Comparison of ENCODE assay signal across 9 cellular contexts in genomic region chr7:91288208-91288824, GRCh38. TPM values are rescaled to one million over a fixed set of nuclear protein-coding genes. Genes with fewer than 3 reads are reported as not detected.
DNase-seq lines count a peak whose midpoint lies in the region; ATAC-seq, FAIRE-seq and TF ChIP-seq lines count a peak whose summit lies in the region.
"Had no signal": no experiment of that assay in that cellular context is flagged by ENCODE, and none has a peak within 500 bp of the region (broad histone marks: within the 10 kb centered on the region; RNA-seq: fewer than 3 reads in every experiment).

No MANE protein-coding gene starts in this region.

- peaks cover 3% of the 10 kb centered on the region for H3K4me1 Mint-ChIP-seq in osteocyte (ENCODE audit: unreplicated experiment)

- POLR2A ChIA-PET in H1 (lab: Charles Lee; ENCODE audit: partially characterized antibody), result no interaction called here

- H3K9ac ChIP-seq in H1 (replicated peaks in 1 of 4; ENCODE audit: extremely low read depth in 1 of 4, low read depth in 3 of 4, low read length in 3 of 4), result no peak overlapping the region

- H2BK12ac ChIP-seq in H1 (ENCODE audit: low read depth, low read length), result no peak overlapping the region

- no peak overlapping the region for H4K91ac ChIP-seq in H1 (replicated peaks; ENCODE audit: insufficient read length, low read length)

- no peak overlapping the region for H4K8ac ChIP-seq in H1 (ENCODE audit: extremely low read depth, insufficient read depth, low read length)

- H3K27me3 Mint-ChIP-seq in osteocyte (ENCODE audit: unreplicated experiment), result no peaks in the 10 kb centered on the region
- H3K27me3 Mint-ChIP-seq: dendritic cell treated with granulocyte-macrophage colony-stimulating factor and Interleukin-4, amounts not matched to agents 40 ng/mL and 50 ng/mL, for 4 days had no signal

- no peaks in the 10 kb centered on the region for H3K9me3 Mint-ChIP-seq in osteocyte (ENCODE audit: unreplicated experiment)
- H3K9me3 Mint-ChIP-seq: dendritic cell treated with granulocyte-macrophage colony-stimulating factor and Interleukin-4, amounts not matched to agents 40 ng/mL and 50 ng/mL, for 4 days had no signal

- H3K4me1 ChIP-seq in H1 (replicated peaks in 1 of 4; ENCODE audit: control insufficient read depth in 3 of 4, insufficient read depth in 4 of 4, low read length in 3 of 4), result peaks cover 0 to 5% (median 2%) of the 10 kb centered on the region in 4 experiments; a peak in 3 of 7 replicates

- H3K79me1 ChIP-seq in H1 (ENCODE audit: low read depth, low read length), result no peaks in the 10 kb centered on the region

- H3K23ac ChIP-seq in H1 (ENCODE audit: insufficient read length), result no peak overlapping the region

- no peaks in the 10 kb centered on the region for H3K79me2 ChIP-seq in H1 (ENCODE audit: control insufficient read depth in 1 of 2, insufficient read depth in 2 of 2, low read length in 2 of 2)

- H3K4ac ChIP-seq in H1 (replicated peaks; ENCODE audit: insufficient read length, low read depth, low read length), result no peak overlapping the region

- H2BK20ac ChIP-seq in H1 (ENCODE audit: low read length), result no peak overlapping the region

- ATAC-seq in GM19324 (IDR thresholded peaks at IDR 0.05; ENCODE audit: low FRiP score, unreplicated experiment) (peak; percentile 68), HG03442 (IDR thresholded peaks at IDR 0.05; ENCODE audit: unreplicated experiment) (no peak)

- H2BK5ac ChIP-seq in H1 (ENCODE audit: low read depth, low read length), result no peak overlapping the region

- peak; percentile 71 for FAIRE-seq in H1 (lab: Jason Lieb, UNC)

- no peak overlapping the region for H3K4me3 Mint-ChIP-seq in osteocyte (ENCODE audit: unreplicated experiment)
- H3K4me3 Mint-ChIP-seq: dendritic cell treated with granulocyte-macrophage colony-stimulating factor and Interleukin-4, amounts not matched to agents 40 ng/mL and 50 ng/mL, for 4 days had no signal

- H2AK5ac ChIP-seq in H1 (ENCODE audit: low read depth, low read length), result no peak overlapping the region

- TF ChIP-seq EP300 in H1 (IDR thresholded peaks at IDR 0.05; ENCODE audit: borderline replicate concordance in 1 of 2, low read depth in 2 of 2, low read length in 2 of 2), result no peak

- CTCF ChIA-PET in H1 (lab: Charles Lee; ENCODE audit: partially characterized antibody), result interaction anchor here (0.5 to 2.3 kb wide), 45 partner anchors 10 to 542 kb away, joined by 3 to 13 read pairs (median 4); no protein-coding TSS in a partner anchor

- H2BK120ac ChIP-seq in H1 (replicated peaks; ENCODE audit: low read depth, low read length), result no peak overlapping the region

- no peaks in the 10 kb centered on the region for H3K9me3 ChIP-seq in H1 (ENCODE audit: insufficient read depth in 2 of 2, low read depth in 1 of 2, low read length in 1 of 2)

- H3K4me3 ChIP-seq in H1 (ENCODE audit: extremely low read depth in 1 of 4, insufficient read depth in 2 of 4, low read depth in 3 of 4, low read length in 4 of 4), result no peak overlapping the region

- TF ChIP-seq RAD21 in H1 (IDR thresholded peaks at IDR 0.05 in 1 of 2, conservative IDR thresholded peaks at IDR 0.05 in 1 of 2; ENCODE audit: low read depth in 2 of 2, low read length in 2 of 2), result peak; percentile 66 to 80

- peak; percentile 38 to 73 (median 71) for TF ChIP-seq CTCF in H1 (IDR thresholded peaks at IDR 0.05; ENCODE audit: control extremely low read depth in 1 of 3, insufficient read depth in 1 of 3, low read depth in 1 of 3, low read length in 3 of 3)
- TF ChIP-seq CTCF in osteocyte (IDR thresholded peaks at IDR 0.05), result peak; percentile 21

- no peak overlapping the region for H2BK15ac ChIP-seq in H1 (ENCODE audit: low read length)

- H3K56ac ChIP-seq in H1 (replicated peaks; ENCODE audit: insufficient read length, low read depth, low read length), result no peak overlapping the region

- no peak overlapping the region for H2AFZ ChIP-seq in H1 (ENCODE audit: low read length)

- H3K27ac ChIP-seq in H1 (ENCODE audit: low read depth, low read length), result no peak overlapping the region

- no peak overlapping the region for H3K4me2 ChIP-seq in H1 (ENCODE audit: insufficient read depth in 1 of 2, low read depth in 2 of 2, low read length in 2 of 2)

- H3K14ac ChIP-seq in H1 (ENCODE audit: insufficient read length), result no peak overlapping the region

- H4K20me1 ChIP-seq in H1 (replicated peaks in 1 of 2; ENCODE audit: control insufficient read depth in 1 of 2, insufficient read depth in 2 of 2, low read length in 2 of 2), result peaks cover 0 to 3% of the 10 kb centered on the region in 2 experiments

- no peak overlapping the region for H3K27ac Mint-ChIP-seq in osteocyte (ENCODE audit: unreplicated experiment)

- peak; percentile 67 for DNase-seq in Ammon's horn (ENCODE audit: low spot score)
- DNase-seq in NCI-H460 (ENCODE audit: extremely low read depth, low read depth), result peak; percentile 27
- DNase-seq in H1 (ENCODE audit: low read depth in 1 of 2, low spot score in 2 of 2), result peak in 1 of 2 experiments; percentile 82
- no peak for DNase-seq in osteocyte (ENCODE audit: extremely low spot score, unreplicated experiment)
- DNase-seq in NK-92 (lab: John Stamatoyannopoulos, UW; ENCODE audit: unreplicated experiment), result no peak
- DNase-seq in middle frontal gyrus (ENCODE audit: extremely low spot score, low spot score), result no peak

- no peaks in the 10 kb centered on the region for H3K36me3 Mint-ChIP-seq in osteocyte (ENCODE audit: unreplicated experiment)

- no peaks in the 10 kb centered on the region for H3K23me2 ChIP-seq in H1 (ENCODE audit: low read depth, low read length)

- peaks cover 4 to 21% (median 10%) of the 10 kb centered on the region in 4 experiments; a peak in 6 of 7 replicates for H3K27me3 ChIP-seq in H1 (replicated peaks in 1 of 4; ENCODE audit: control insufficient read depth in 3 of 4, extremely low read depth in 1 of 4, insufficient read depth in 3 of 4, low read length in 3 of 4)

- no peak overlapping the region for H3K18ac ChIP-seq in H1 (ENCODE audit: extremely low read depth, low read length)

- no peak for TF ChIP-seq POLR2A in H1 (IDR thresholded peaks at IDR 0.05; ENCODE audit: control extremely low read depth in 1 of 2, low read depth in 2 of 2, low read length in 2 of 2)

- WGBS in H1 (ENCODE audit: extremely low coverage in 1 of 2, insufficient coverage in 1 of 2, insufficient read length in 1 of 2, insufficient replicate concordance in 2 of 2, low coverage in 1 of 2, low lambda C conversion rate in 2 of 2, missing lambda C conversion rate in 1 of 2), 2 experiments, result 72% methylated on average over 3 of the region's 3 CpGs; no CpG with 5 or more reads in 1 of the 2 experiments

- no peaks in the 10 kb centered on the region for H3K36me3 ChIP-seq in H1 (ENCODE audit: control insufficient read depth in 2 of 4, insufficient read depth in 4 of 4, low read length in 3 of 4)

- no peak overlapping the region for H4K5ac ChIP-seq in H1 (ENCODE audit: insufficient read length, low read depth, low read length)

TF ChIP-seq in H1, 55 proteins besides CTCF, POLR2A, EP300 and RAD21:
- TF ChIP-seq RFX5 (IDR thresholded peaks at IDR 0.05; ENCODE audit: borderline replicate concordance, low read depth, low read length) (no peak), NANOG (IDR thresholded peaks at IDR 0.05; ENCODE audit: insufficient read depth, low read depth, low read length, poor library complexity, severe bottlenecking) (peak; percentile 16), KDM4A (IDR thresholded peaks at IDR 0.05; ENCODE audit: low read depth, low read length, severe bottlenecking) (no peak)

RNA-seq across cellular contexts. Expression of gene FZD1, which starts 24.1 kb away (rescaled TPM):
- total RNA-seq in NCI-H460 (2014; rRNA removed; shearing (Covaris generic)), result 3.1 and 3.7 TPM in 2 replicates
- polyA plus RNA-seq in NCI-H460 (2014; cell fraction: nucleus; rRNA removed), result 3.3 and 3.4 TPM in 2 replicates
- 0.88 and 0.91 TPM in 2 replicates for total RNA-seq in H1 (2021; fragmentation: NEBNext Ultra II Directional; extraction: Animal tissue kit (Norgen Biotek cat#: 25700))
- 0.62 and 0.77 TPM in 2 replicates for polyA plus RNA-seq in H1 (2011; rRNA removed)
- 0.65 TPM for polyA plus RNA-seq in H1 (2011; cell fraction: cytosol; rRNA removed)
- polyA plus RNA-seq in H1 (2011; cell fraction: nucleus; rRNA removed), result 0.78 TPM
- polyA plus RNA-seq in H1 (2012, experiment 1 of 2), result 0.53 to 0.66 TPM (median 0.59 TPM) in 4 replicates
- polyA plus RNA-seq in H1 (2012, experiment 2 of 2), result 0.38 TPM
- 0.63 TPM for polyA plus RNA-seq in H1 (2013, experiment 1 of 2)
- polyA plus RNA-seq in H1 (2013, experiment 2 of 2), result 0.63 TPM
- 0.63 and 0.68 TPM in 2 replicates for polyA minus RNA-seq in H1 (2011; rRNA and poly(A)+ RNA removed)
- 1.7 TPM for polyA minus RNA-seq in H1 (2011; cell fraction: cytosol; rRNA and poly(A)+ RNA removed)
- polyA minus RNA-seq in H1 (2011; cell fraction: nucleus; rRNA and poly(A)+ RNA removed), result 1.5 TPM
- 19.4 and 20.0 TPM in 2 replicates for total RNA-seq in osteocyte

Comparison
In these comparisons a context has a peak if more than half of its experiments do, and no peak if none do; other contexts are left out.
1. DNase-seq: peak in Ammon's horn (single experiment) and NCI-H460 (single experiment); none in osteocyte (single experiment), NK-92 (single experiment) and middle frontal gyrus (single experiment).